17 cellular contexts compared by ENCODE assay signal in genomic region chr5:38835887-38836286, GRCh38. TPM values are rescaled to one million over a fixed set of nuclear protein-coding genes. Genes with fewer than 3 reads are reported as not detected.
DNase-seq lines count a peak whose midpoint lies in the region; ATAC-seq and TF ChIP-seq lines count a peak whose summit lies in the region.
"Had no signal": no experiment of that assay in that cellular context is flagged by ENCODE, and none has a peak within 500 bp of the region (broad histone marks: within the 10 kb centered on the region; RNA-seq: fewer than 3 reads in every experiment).

No MANE protein-coding gene starts in this region.

- no peak overlapping the region for H3K4me3 ChIP-seq in GM23248
- H3K4me3 ChIP-seq in fibroblast of villous mesenchyme (ENCODE audit: low read depth, low read length) = no peak overlapping the region
- no peak overlapping the region for H3K4me3 ChIP-seq in HAP-1

- peak overlapping the region; percentile 55 for H3K27ac ChIP-seq in GM23248
- H3K27ac ChIP-seq: KMS-11 had no signal

- H3F3A ChIP-seq in GM23248 (ENCODE audit: insufficient read depth) = peaks cover 23% of the 10 kb centered on the region; the same call in 1 of the 2 replicates

- ATAC-seq in omental fat pad (ENCODE audit: low FRiP score) (peak; percentile 79), GM19467 (IDR thresholded peaks at IDR 0.05; ENCODE audit: unreplicated experiment) (no peak)
- ATAC-seq: natural killer cell had no signal

- WGBS in GM23248 (ENCODE audit: low coverage in 1 of 2, low lambda C conversion rate in 2 of 2, missing lambda C conversion rate in 2 of 2), 2 experiments = 59 to 70% methylated on average over 2 of the region's 2 CpGs

- H3K4me2 ChIP-seq in GM23248 (ENCODE audit: unreplicated experiment) = peak overlapping the region; percentile 39
- H3K4me2 ChIP-seq: KMS-11 had no signal

- in situ Hi-C loops in GM23248 (cut with MboI) = no loop called here
- in situ Hi-C loops in HAP-1 (cut with MboI; ENCODE audit: low sequenced_read_pairs) = loop anchor here (10.0 kb wide), 1 partner anchor 89 kb away; no protein-coding TSS in a partner anchor

- H3K4me1 ChIP-seq in GM23248 (ENCODE audit: insufficient read depth) (peaks cover 26% of the 10 kb centered on the region), HAP-1 (no peaks in the 10 kb centered on the region)

- H3K79me2 ChIP-seq in GM23248 (ENCODE audit: insufficient read depth) = peaks cover 93% of the 10 kb centered on the region

- H3K9me3 ChIP-seq in GM23248 (ENCODE audit: low read depth) = no peaks in the 10 kb centered on the region
- no peaks in the 10 kb centered on the region for H3K9me3 ChIP-seq in HAP-1

- peaks cover 8% of the 10 kb centered on the region for H3K36me3 ChIP-seq in GM23248 (ENCODE audit: low read depth)
- no peaks in the 10 kb centered on the region for H3K36me3 ChIP-seq in HAP-1 (replicated peaks)

- no peaks in the 10 kb centered on the region for H3K9me2 ChIP-seq in GM23248 (ENCODE audit: insufficient read depth)

- H3K27me3 ChIP-seq in GM23248 (replicated peaks; ENCODE audit: insufficient read depth) = no peaks in the 10 kb centered on the region
- no peaks in the 10 kb centered on the region for H3K27me3 ChIP-seq in HAP-1 (ENCODE audit: low read depth)

- no peak for TF ChIP-seq CTCF in fibroblast of villous mesenchyme (IDR thresholded peaks at IDR 0.05; ENCODE audit: insufficient read depth, low read depth, low read length)
- no peak for TF ChIP-seq CTCF in omental fat pad (IDR thresholded peaks at IDR 0.05)

- peak overlapping the region; percentile 17; the same call in 1 of the 2 replicates for H3K9ac ChIP-seq in GM23248
- H3K9ac ChIP-seq: KMS-11 had no signal

- peak; percentile 68 for DNase-seq in GM23248
- peak; percentile 74 for DNase-seq in amniotic epithelial cell (ENCODE audit: low read depth)
- peak; percentile 84 for DNase-seq in fibroblast of villous mesenchyme (ENCODE audit: low read depth)
- no peak for DNase-seq in omental fat pad (ENCODE audit: low spot score)
- DNase-seq in activated T-cell treated with anti-CD3 and anti-CD28 coated beads, Interleukin-2, amount 50 U/mL, for 48 hours = no peak
- DNase-seq in HAP-1 (ENCODE audit: low spot score in 2 of 2) = no peak
- DNase-seq in activated CD4-positive, alpha-beta T cell treated with anti-CD3 and anti-CD28 coated beads for 48 hours = no peak
- DNase-seq: activated CD4-positive, alpha-beta T cell treated with anti-CD3 and anti-CD28 coated beads, Interleukin-2, amount 10 ng/mL, durations not matched to agents 24 days and 14 days; central memory CD4-positive, alpha-beta T cell; DMS 273 treated with DMSO at 0.1 percent for 48 hours; left cardiac atrium; natural killer cell; NCI-H1092 treated with DMSO at 0.1 percent for 48 hours; NCI-H82; RPMI8226 had no signal

- no peaks in the 10 kb centered on the region; the same call in 1 of the 2 replicates for H4K20me1 ChIP-seq in GM23248 (ENCODE audit: insufficient read depth)

- H2AFZ ChIP-seq in GM23248 = no peak overlapping the region

RNA-seq across cellular contexts. Expression of gene OSMR, which starts 9.9 kb away (rescaled TPM):
- 52.5 and 70.8 TPM in 2 replicates for total RNA-seq in GM23248 (2014; rRNA removed; shearing (Covaris generic))
- polyA plus RNA-seq in GM23248 (2016; fragmentation: Nextera tagmentation; extraction: Ambion mirVana) = 37.1 and 37.3 TPM in 2 replicates
- total RNA-seq in fibroblast of villous mesenchyme = 89.2 and 114 TPM in 2 replicates
- total RNA-seq in omental fat pad = 100 to 1,000 TPM in 3 of 4 donors, 10 to 100 TPM in 1; 51.7 to 180 (median 108) TPM
- total RNA-seq: activated CD4-positive, alpha-beta T cell treated with anti-CD3 and anti-CD28 coated beads, Interleukin-2, amount 10 ng/mL, durations not matched to agents 24 days and 14 days; natural killer cell had no signal

Comparison
In these comparisons a context has a peak if more than half of its experiments do, and no peak if none do; other contexts are left out.
1. DNase-seq: peak in GM23248 (single experiment), amniotic epithelial cell (single experiment) and fibroblast of villous mesenchyme (single experiment); none in omental fat pad (single experiment), activated T-cell treated with anti-CD3 and anti-CD28 coated beads, Interleukin-2, amount 50 U/mL, for 48 hours (0 of 2), HAP-1 (0 of 2) and activated CD4-positive, alpha-beta T cell treated with anti-CD3 and anti-CD28 coated beads for 48 hours (single experiment).